11 cellular contexts compared by ENCODE assay signal in genomic region chr17:77407321-77408277, GRCh38.
DNase-seq lines count a peak whose midpoint lies in the region; ATAC-seq and TF ChIP-seq lines count a peak whose summit lies in the region.
"Had no signal": no experiment of that assay in that cellular context is flagged by ENCODE, and none has a peak within 500 bp of the region (broad histone marks: within the 10 kb centered on the region; RNA-seq: fewer than 3 reads in every experiment).

No MANE protein-coding gene starts in this region.

- TF ChIP-seq POLR2A in breast epithelium (IDR thresholded peaks at IDR 0.05), result no peak

- H3K4me1 ChIP-seq in cardiac muscle cell (ENCODE audit: low read depth) (peaks cover 14% of the 10 kb centered on the region), breast epithelium (peaks cover 20 to 23% of the 10 kb centered on the region in 2 donors), muscle layer of duodenum (ENCODE audit: control insufficient read depth in 1 of 2, insufficient read depth in 2 of 2, low read length in 2 of 2) (peaks cover 6 to 74% of the 10 kb centered on the region in 2 donors), urinary bladder (ENCODE audit: insufficient read depth) (peaks cover 4% of the 10 kb centered on the region)

- H3K27ac ChIP-seq in cardiac muscle cell, result peak overlapping the region; percentile 60
- peak overlapping the region; percentile 75 to 91 for H3K27ac ChIP-seq in breast epithelium
- peak overlapping the region; percentile 92 for H3K27ac ChIP-seq in muscle layer of duodenum (ENCODE audit: low read length)
- H3K27ac ChIP-seq in urinary bladder (ENCODE audit: low read depth), result peak overlapping the region; percentile 82
- H3K27ac ChIP-seq: C4-2B had no signal

- ATAC-seq in Right ventricle myocardium superior (ENCODE audit: poor library complexity), result no peak
- no peak for ATAC-seq in GM19395 (IDR thresholded peaks at IDR 0.05; ENCODE audit: unreplicated experiment)

- 50% methylated on average over 11 of the region's 11 CpGs for WGBS in urinary bladder

- no peaks in the 10 kb centered on the region for H3K9me3 ChIP-seq in cardiac muscle cell (ENCODE audit: low read depth)
- H3K9me3 ChIP-seq in breast epithelium, result no peaks in the 10 kb centered on the region
- no peaks in the 10 kb centered on the region for H3K9me3 ChIP-seq in muscle layer of duodenum (ENCODE audit: control insufficient read depth in 1 of 2, low read length in 2 of 2)
- H3K9me3 ChIP-seq: SJSA1 had no signal

- DNase-seq in cardiac muscle cell (ENCODE audit: low read depth in 1 of 2, low spot score in 1 of 2) (no peak), Right ventricle myocardium superior (no peak), breast epithelium (ENCODE audit: low spot score in 2 of 2) (no peak), NCI-H1694 treated with DMSO at 0.1 percent for 48 hours (lab: John Stamatoyannopoulos, UW) (no peak), NCI-H128 (lab: John Stamatoyannopoulos, UW; ENCODE audit: unreplicated experiment) (no peak)
- DNase-seq: stimulated activated CD4-positive, alpha-beta T cell treated with anti-CD3 and anti-CD28 coated beads, Interleukin-2, amount 100 ng/mL, for 48 hours had no signal

- H3K4me3 ChIP-seq in cardiac muscle cell (no peak overlapping the region), breast epithelium (no peak overlapping the region), muscle layer of duodenum (ENCODE audit: low read depth in 1 of 2, low read length in 2 of 2) (peak overlapping the region in 1 of 2 donors; percentile 15), urinary bladder (ENCODE audit: low read depth, low read length) (no peak overlapping the region)
- H3K4me3 ChIP-seq: SJSA1 had no signal

- intact Hi-C loops in Right ventricle myocardium superior (cut with DNase I) (no loop called here), breast epithelium (cut with DNase I; ENCODE audit: low total_unique reads) (no loop called here)

- H3K36me3 ChIP-seq in cardiac muscle cell (peaks cover 1% of the 10 kb centered on the region), breast epithelium (no peaks in the 10 kb centered on the region), muscle layer of duodenum (ENCODE audit: control insufficient read depth in 1 of 2, insufficient read depth in 2 of 2, low read length in 2 of 2) (peaks cover 0 to 5% of the 10 kb centered on the region in 2 donors), urinary bladder (ENCODE audit: insufficient read depth) (no peaks in the 10 kb centered on the region)

- H3K27me3 ChIP-seq in cardiac muscle cell (no peaks in the 10 kb centered on the region), breast epithelium (no peaks in the 10 kb centered on the region), muscle layer of duodenum (ENCODE audit: low read depth, low read length) (no peaks in the 10 kb centered on the region)
- H3K27me3 ChIP-seq: SJSA1 had no signal

- TF ChIP-seq CTCF in cardiac muscle cell (IDR thresholded peaks at IDR 0.05; ENCODE audit: low read depth, low read length) (no peak), breast epithelium (IDR thresholded peaks at IDR 0.05) (no peak)
